ENCODE assay signal across 16 cellular contexts in genomic region chr5:82147860-82148573, GRCh38.
A peak's percentile ranks its signal among the peaks of the same experiment; 100 is the strongest.
DNase-seq lines count a peak whose midpoint lies in the region; FAIRE-seq and TF ChIP-seq lines count a peak whose summit lies in the region.
"Had no signal": no experiment of that assay in that cellular context is flagged by ENCODE, and none has a peak within 500 bp of the region (broad histone marks: within the 10 kb centered on the region; RNA-seq: fewer than 3 reads in every experiment).

No MANE protein-coding gene starts in this region.

- peak overlapping the region; percentile 38 for H3K27ac ChIP-seq in Karpas-422 (ENCODE audit: low read length)
- no peak overlapping the region for H3K27ac ChIP-seq in mammary epithelial cell (ENCODE audit: insufficient read depth, low read depth, low read length)
- H3K27ac ChIP-seq in hepatocyte = peak overlapping the region; percentile 41
- H3K27ac ChIP-seq: BLaER1, testis, VCaP had no signal

- in situ Hi-C loops in mammary epithelial cell (cut with MboI; ENCODE audit: low sequenced_read_pairs in 2 of 2) = no loop called here

- H3K79me2 ChIP-seq in Karpas-422 (ENCODE audit: low read length) = peaks cover 11% of the 10 kb centered on the region; the same call in 1 of the 2 replicates
- no peaks in the 10 kb centered on the region for H3K79me2 ChIP-seq in mammary epithelial cell (ENCODE audit: insufficient read depth, low read length)
- no peaks in the 10 kb centered on the region for H3K79me2 ChIP-seq in hepatocyte

- dilution Hi-C loops in mammary epithelial cell (cut with HindIII; ENCODE audit: low sequenced_read_pairs) = no loop called here

- H3K4me2 ChIP-seq in Karpas-422 (ENCODE audit: low read depth, low read length, poor library complexity, severe bottlenecking) = no peak overlapping the region
- no peak overlapping the region for H3K4me2 ChIP-seq in mammary epithelial cell (ENCODE audit: insufficient read depth, low read depth, low read length)
- no peak overlapping the region for H3K4me2 ChIP-seq in hepatocyte
- H3K4me2 ChIP-seq: BLaER1 had no signal

- H3K36me3 ChIP-seq in Karpas-422 (ENCODE audit: insufficient read depth, low read length) (no peaks in the 10 kb centered on the region), mammary epithelial cell (ENCODE audit: insufficient read depth, low read length) (no peaks in the 10 kb centered on the region), hepatocyte (replicated peaks; ENCODE audit: insufficient read depth, low read depth) (no peaks in the 10 kb centered on the region)

- H2AFZ ChIP-seq in Karpas-422 (ENCODE audit: low read length) (no peak overlapping the region), mammary epithelial cell (ENCODE audit: low read depth, low read length) (no peak overlapping the region), hepatocyte (no peak overlapping the region)

- H3K9me3 ChIP-seq in Karpas-422 (ENCODE audit: low read length) = no peaks in the 10 kb centered on the region
- no peaks in the 10 kb centered on the region for H3K9me3 ChIP-seq in mammary epithelial cell (replicated peaks; ENCODE audit: insufficient read depth, low read length)
- no peaks in the 10 kb centered on the region for H3K9me3 ChIP-seq in hepatocyte (ENCODE audit: low read depth)
- H3K9me3 ChIP-seq: testis had no signal

- intact Hi-C loops in mammary epithelial cell (cut with micrococcal nuclease) = no loop called here

- peaks cover 41% of the 10 kb centered on the region for H3K4me1 ChIP-seq in Karpas-422 (ENCODE audit: low read length)
- peaks cover 10% of the 10 kb centered on the region for H3K4me1 ChIP-seq in mammary epithelial cell (ENCODE audit: insufficient read depth, low read length)
- H3K4me1 ChIP-seq in hepatocyte (ENCODE audit: insufficient read depth) = no peaks in the 10 kb centered on the region
- H3K4me1 ChIP-seq: BLaER1, testis had no signal

- H3K9me2 ChIP-seq in Karpas-422 (replicated peaks; ENCODE audit: insufficient read depth, low read length) (no peaks in the 10 kb centered on the region), hepatocyte (replicated peaks; ENCODE audit: insufficient read depth) (no peaks in the 10 kb centered on the region)

- no peak overlapping the region for H3K9ac ChIP-seq in Karpas-422 (ENCODE audit: low read length)
- no peak overlapping the region for H3K9ac ChIP-seq in mammary epithelial cell (ENCODE audit: insufficient read depth, low read length)
- H3K9ac ChIP-seq: BLaER1 had no signal

- DNase-seq in AG10803 (ENCODE audit: low read depth) (peak; percentile 64), Karpas-422 (peak; percentile 42), mammary epithelial cell (peak; percentile 44), hepatocyte (ENCODE audit: low spot score) (peak; percentile 28), frontal cortex (ENCODE audit: low spot score in 2 of 2) (no peak), activated gamma-delta T cell (lab: John Stamatoyannopoulos, UW) (no peak), GDM1 (lab: John Stamatoyannopoulos, UW) (no peak)
- DNase-seq in activated T-cell treated with anti-CD3 and anti-CD28 coated beads, Interleukin-2, amount 50 U/mL, for 1 hour = no peak
- DNase-seq: activated CD8-positive, alpha-beta T cell treated with anti-CD3 and anti-CD28 coated beads, Interleukin-2, amount 10 ng/mL, durations not matched to agents 7 days and 5 days; activated effector memory CD4-positive, alpha-beta T cell treated with anti-CD3 and anti-CD28 coated beads, Interleukin-2, amount 50 U/mL, for 16 hours; DMS153; NCI-H1092 treated with DMSO at 0.1 percent for 48 hours; NK-92 treated with Interleukin-12 subunit alpha and Interleukin-12 subunit beta, amount 100 ng/mL, for 24 hours; testis had no signal

- no peaks in the 10 kb centered on the region for H3K27me3 ChIP-seq in Karpas-422 (ENCODE audit: low read length)
- H3K27me3 ChIP-seq in mammary epithelial cell (ENCODE audit: insufficient read depth, low read length) = no peaks in the 10 kb centered on the region
- no peaks in the 10 kb centered on the region for H3K27me3 ChIP-seq in hepatocyte
- H3K27me3 ChIP-seq: BLaER1, testis had no signal

- H3K4me3 ChIP-seq in AG10803 (ENCODE audit: low read length) = no peak overlapping the region
- no peak overlapping the region for H3K4me3 ChIP-seq in Karpas-422 (ENCODE audit: low read length)
- H3K4me3 ChIP-seq in mammary epithelial cell (replicated peaks in 1 of 3; ENCODE audit: insufficient read depth in 1 of 3, low read depth in 2 of 3, low read length in 3 of 3) = no peak overlapping the region
- H3K4me3 ChIP-seq in hepatocyte = no peak overlapping the region
- H3K4me3 ChIP-seq: BLaER1, testis had no signal

- BruUV-seq in mammary epithelial cell (replicated peaks; lab: Mats Ljungman, UMichigan) = no TSS peak

- CTCF ChIA-PET in mammary epithelial cell (lab: Charles Lee; ENCODE audit: low non-redundant PET) = no interaction called here

- H4K20me1 ChIP-seq in Karpas-422 (ENCODE audit: insufficient read depth, low read depth, low read length) (no peaks in the 10 kb centered on the region), mammary epithelial cell (ENCODE audit: insufficient read depth, low read length) (no peaks in the 10 kb centered on the region), hepatocyte (ENCODE audit: insufficient read depth, poor library complexity, severe bottlenecking) (no peaks in the 10 kb centered on the region)
- H4K20me1 ChIP-seq: BLaER1 had no signal

- FAIRE-seq in frontal cortex (lab: Jason Lieb, UNC) = no peak

- WGBS in mammary epithelial cell (ENCODE audit: low coverage, missing lambda C conversion rate) = 58% methylated on average over 1 of the region's 1 CpG
- WGBS in hepatocyte (ENCODE audit: low lambda C conversion rate, missing lambda C conversion rate) = 76% methylated on average over 1 of the region's 1 CpG

- TF ChIP-seq CTCF in AG10803 (conservative IDR thresholded peaks at IDR 0.05; ENCODE audit: low read length) (no peak), mammary epithelial cell (conservative IDR thresholded peaks at IDR 0.05 in 1 of 2, IDR thresholded peaks at IDR 0.05 in 1 of 2; ENCODE audit: extremely low read depth in 1 of 2, insufficient read depth in 1 of 2, low read depth in 1 of 2, low read length in 2 of 2) (no peak), hepatocyte (IDR thresholded peaks at IDR 0.05; ENCODE audit: poor library complexity) (no peak)

Comparison
In these comparisons a context has a peak if more than half of its experiments do, and no peak if none do; other contexts are left out.
1. DNase-seq: peak in AG10803 (single experiment), Karpas-422 (single experiment), mammary epithelial cell (single experiment) and hepatocyte (single experiment); none in frontal cortex (0 of 2), activated gamma-delta T cell (single experiment), GDM1 (single experiment) and activated T-cell treated with anti-CD3 and anti-CD28 coated beads, Interleukin-2, amount 50 U/mL, for 1 hour (single experiment).